1 cellular context compared by ENCODE assay signal in the genomic region with DNA sequence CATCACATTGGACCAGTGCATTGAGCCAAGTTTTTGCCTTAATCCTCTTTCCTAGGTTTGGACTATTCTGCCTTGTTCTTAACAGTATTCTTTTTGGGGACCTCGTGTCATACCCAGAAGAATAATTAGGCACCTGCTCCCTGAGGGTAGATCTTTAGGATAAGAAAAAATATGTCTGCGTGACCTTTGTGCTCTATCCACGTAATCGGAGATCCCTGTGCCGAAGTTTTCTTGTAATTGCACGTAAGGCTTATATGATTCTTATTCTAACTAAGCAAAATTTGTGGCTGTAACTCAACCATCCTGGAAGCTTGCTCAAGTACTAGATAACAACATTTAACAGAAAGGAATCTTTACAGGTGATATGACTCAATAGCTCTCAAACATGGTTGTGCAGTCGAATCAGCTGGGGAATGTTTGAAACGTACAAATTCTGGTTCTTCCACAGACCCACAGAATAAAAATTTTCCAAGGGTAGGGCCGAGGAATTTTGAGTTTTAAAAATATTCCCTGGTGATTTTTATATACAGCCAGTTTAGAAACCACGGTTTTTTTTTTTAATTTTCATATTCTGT.
TF ChIP-seq lines count a peak whose summit lies in the region.

No MANE protein-coding gene starts in this region.

TF ChIP-seq in HepG2, 621 proteins besides CTCF, POLR2A, EP300 and RAD21 (continued from another document):
- TF ChIP-seq, protein P1, sequence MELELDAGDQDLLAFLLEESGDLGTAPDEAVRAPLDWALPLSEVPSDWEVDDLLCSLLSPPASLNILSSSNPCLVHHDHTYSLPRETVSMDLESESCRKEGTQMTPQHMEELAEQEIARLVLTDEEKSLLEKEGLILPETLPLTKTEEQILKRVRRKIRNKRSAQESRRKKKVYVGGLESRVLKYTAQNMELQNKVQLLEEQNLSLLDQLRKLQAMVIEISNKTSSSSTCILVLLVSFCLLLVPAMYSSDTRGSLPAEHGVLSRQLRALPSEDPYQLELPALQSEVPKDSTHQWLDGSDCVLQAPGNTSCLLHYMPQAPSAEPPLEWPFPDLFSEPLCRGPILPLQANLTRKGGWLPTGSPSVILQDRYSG (CRISPR knock-in tag; IDR thresholded peaks at IDR 0.05), result no peak
